28 cellular contexts compared by ENCODE assay signal in the genomic region with DNA sequence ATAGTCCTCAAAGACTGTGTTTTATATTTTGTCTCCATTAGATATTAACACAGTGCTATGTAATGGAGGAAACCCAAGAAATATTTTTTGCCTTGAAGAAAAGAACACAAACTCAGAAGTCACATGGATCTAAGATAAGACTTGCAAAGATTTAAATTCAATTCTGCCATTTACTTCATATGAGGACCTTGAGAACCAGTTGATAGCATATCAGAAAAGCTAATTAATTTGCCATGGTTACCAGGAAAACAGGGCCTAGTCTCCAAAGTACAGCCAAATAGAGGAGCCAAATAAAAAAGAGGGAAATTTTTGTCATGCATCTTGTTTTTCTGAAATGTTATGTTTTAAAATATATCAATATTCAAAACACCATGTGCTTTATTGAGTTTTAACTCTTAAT.
"Had no signal": no experiment of that assay in that cellular context is flagged by ENCODE, and none has a peak within 500 bp of the region (broad histone marks: within the 10 kb centered on the region; RNA-seq: fewer than 3 reads in every experiment).

No MANE protein-coding gene starts in this region.

- H3K4me3 Mint-ChIP-seq: activated T-cell treated with anti-CD3 and anti-CD28 coated beads, Interleukin-2, amount 50 U/mL, for 72 hours; naive thymus-derived CD8-positive, alpha-beta T cell; neural crest cell had no signal

- H3K4me3 ChIP-seq: cardiac muscle cell, colonic mucosa, dorsolateral prefrontal cortex, skin epidermis, testis had no signal

- H3K27me3 Mint-ChIP-seq: progenitor cell of endocrine pancreas had no signal

- H3K27me3 ChIP-seq: cardiac muscle cell, colonic mucosa, testis had no signal

- H3K4me1 ChIP-seq: colonic mucosa, testis had no signal

- H3K4me1 Mint-ChIP-seq: naive thymus-derived CD8-positive, alpha-beta T cell had no signal

- H3K9me3 ChIP-seq: colonic mucosa, testis had no signal

- H3K36me3 ChIP-seq: cardiac muscle cell, colonic mucosa had no signal

- H3K27ac ChIP-seq: cardiac muscle cell, colonic mucosa, VCaP had no signal

- H3K36me3 Mint-ChIP-seq: activated naive CD4-positive, alpha-beta T cell treated with anti-CD3 and anti-CD28 coated beads, Interleukin-2, amount 50 U/mL, for 72 hours; naive thymus-derived CD8-positive, alpha-beta T cell had no signal

- H3K9me3 Mint-ChIP-seq: activated naive CD4-positive, alpha-beta T cell treated with anti-CD3 and anti-CD28 coated beads, Interleukin-2, amount 50 U/mL, for 72 hours; activated T-cell treated with anti-CD3 and anti-CD28 coated beads, Interleukin-2, amount 50 U/mL, for 72 hours; naive thymus-derived CD8-positive, alpha-beta T cell; neural crest cell had no signal

- ATAC-seq: activated naive CD4-positive, alpha-beta T cell treated with anti-CD3 and anti-CD28 coated beads, Interleukin-2, amount 50 U/mL, for 72 hours; activated T-cell treated with anti-CD3 and anti-CD28 coated beads, Interleukin-2, amount 50 U/mL, for 72 hours; naive thymus-derived CD8-positive, alpha-beta T cell; sciatic nerve; stimulated activated naive CD8-positive, alpha-beta T cell treated with anti-CD3 and anti-CD28 coated beads, Interleukin-15, Interleukin-2, amounts not matched to agents 100 U/mL and 50 U/mL, for 24 hours had no signal

- DNase-seq: activated CD4-positive, alpha-beta T cell treated with anti-CD3 and anti-CD28 coated beads for 4 hours; activated CD4-positive, alpha-beta T cell treated with anti-CD3 and anti-CD28 coated beads, Interleukin-2, amount 50 U/mL, for 4 hours; activated naive CD4-positive, alpha-beta T cell; activated T-cell treated with anti-CD3 and anti-CD28 coated beads for 4 hours; activated T-cell treated with anti-CD3 and anti-CD28 coated beads, Interleukin-2, amount 50 U/mL, for 72 hours; cerebellar nuclear complex; colonic mucosa; dorsolateral prefrontal cortex; effector memory CD4-positive, alpha-beta T cell; erythroblast; head of caudate nucleus; hippocampal formation; left cardiac atrium; midbrain; naive thymus-derived CD8-positive, alpha-beta T cell; stimulated activated CD4-positive, alpha-beta T cell treated with anti-CD3 and anti-CD28 coated beads, Interleukin-12 subunit alpha, Interleukin-12 subunit beta, amount 100 ng/mL, for 4 hours; stimulated activated CD4-positive, alpha-beta T cell treated with anti-CD3 and anti-CD28 coated beads, Interleukin-4, amount 100 ng/mL, for 1 hour; stimulated activated naive CD8-positive, alpha-beta T cell treated with anti-CD3 and anti-CD28 coated beads, Interleukin-15, Interleukin-2, amounts not matched to agents 100 U/mL and 50 U/mL, for 24 hours; T-helper 9 cell; testis; trophoblast cell had no signal

- H3K27ac Mint-ChIP-seq: activated naive CD4-positive, alpha-beta T cell treated with anti-CD3 and anti-CD28 coated beads, Interleukin-2, amount 50 U/mL, for 72 hours; activated T-cell treated with anti-CD3 and anti-CD28 coated beads, Interleukin-2, amount 50 U/mL, for 72 hours; naive thymus-derived CD8-positive, alpha-beta T cell; progenitor cell of endocrine pancreas had no signal
